10 cellular contexts compared by ENCODE assay signal in genomic region chr10:6068422-6068821, GRCh38. TPM values are rescaled to one million over a fixed set of nuclear protein-coding genes. Genes with fewer than 3 reads are reported as not detected.
A peak's percentile ranks its signal among the peaks of the same experiment; 100 is the strongest.
DNase-seq lines count a peak whose midpoint lies in the region; ATAC-seq and TF ChIP-seq lines count a peak whose summit lies in the region.
"Had no signal": no experiment of that assay in that cellular context is flagged by ENCODE, and none has a peak within 500 bp of the region (broad histone marks: within the 10 kb centered on the region; RNA-seq: fewer than 3 reads in every experiment).

No MANE protein-coding gene starts in this region.

- intact Hi-C loops in naive thymus-derived CD4-positive, alpha-beta T cell (cut with micrococcal nuclease), result loop anchor here (1.0 to 2.0 kb wide), 7 partner anchors 9 to 54 kb away; no protein-coding TSS in a partner anchor

- H3K4me3 Mint-ChIP-seq in T-helper 17 cell, result peak overlapping the region; percentile 81
- peak overlapping the region; percentile 76 to 91 (median 82) for H3K4me3 Mint-ChIP-seq in naive thymus-derived CD4-positive, alpha-beta T cell

- no peaks in the 10 kb centered on the region for H3K27me3 ChIP-seq in naive thymus-derived CD4-positive, alpha-beta T cell (ENCODE audit: control insufficient read depth in 2 of 2, insufficient read depth in 2 of 2, low read length in 2 of 2)

- peak; percentile 54 for ATAC-seq in GM18907 (IDR thresholded peaks at IDR 0.05; ENCODE audit: unreplicated experiment)
- peak; percentile 31 for ATAC-seq in HG02973 (IDR thresholded peaks at IDR 0.05; ENCODE audit: unreplicated experiment)
- ATAC-seq in T-helper 17 cell, result peak; percentile 85
- peak; percentile 85 for ATAC-seq in naive thymus-derived CD4-positive, alpha-beta T cell

- H3K9me3 Mint-ChIP-seq in naive thymus-derived CD4-positive, alpha-beta T cell, result peaks cover 0 to 3% (median 0%) of the 10 kb centered on the region in 11 donors

- no peaks in the 10 kb centered on the region for H3K36me3 ChIP-seq in naive thymus-derived CD4-positive, alpha-beta T cell (ENCODE audit: control insufficient read depth in 2 of 3, insufficient read depth in 3 of 3, low read length in 3 of 3)

- CTCF ChIA-PET in naive thymus-derived CD4-positive, alpha-beta T cell (lab: Charles Lee), result interaction anchor here (0.6 to 8.2 kb wide), 10 partner anchors 10 to 280 kb away, joined by 3 to 59 read pairs (median 6); no protein-coding TSS in a partner anchor
- CTCF ChIA-PET in HEK293T (lab: Yijun Ruan, JAX), result interaction anchor here (0.7 to 1.0 kb wide), 2 partner anchors 18 to 51 kb away, joined by 3 to 4 read pairs; no protein-coding TSS in a partner anchor

- POLR2A ChIA-PET in naive thymus-derived CD4-positive, alpha-beta T cell (lab: Charles Lee), result interaction anchor here (0.6 to 6.6 kb wide), 12 partner anchors 10 to 311 kb away, joined by 3 to 88 read pairs (median 5); no protein-coding TSS in a partner anchor
- POLR2A ChIA-PET in HEK293T (lab: Yijun Ruan, JAX), result no interaction called here

- H3K27ac ChIP-seq in naive thymus-derived CD4-positive, alpha-beta T cell (ENCODE audit: low read depth, low read length), result peak overlapping the region; percentile 62

- peak overlapping the region; percentile 96 for H3K27ac Mint-ChIP-seq in T-helper 17 cell
- peak overlapping the region; percentile 16 to 94 (median 90) for H3K27ac Mint-ChIP-seq in naive thymus-derived CD4-positive, alpha-beta T cell

- no peaks in the 10 kb centered on the region for H3K9me3 ChIP-seq in T-helper 17 cell (ENCODE audit: control insufficient read depth, low read length, poor library complexity, severe bottlenecking)
- H3K9me3 ChIP-seq in naive thymus-derived CD4-positive, alpha-beta T cell (ENCODE audit: control insufficient read depth in 2 of 3, low read length in 3 of 3), result no peaks in the 10 kb centered on the region

- DNase-seq in T-helper 17 cell (no peak), kidney tubule cell (ENCODE audit: low spot score) (no peak), middle frontal gyrus (ENCODE audit: extremely low spot score, low spot score) (no peak), HEK293T (ENCODE audit: extremely low spot score) (no peak)
- DNase-seq in naive thymus-derived CD4-positive, alpha-beta T cell, result peak in 7 of 9 donors; percentile 65 to 76 (median 69)
- no peak for DNase-seq in effector CD8-positive, alpha-beta T cell (lab: John Stamatoyannopoulos, UW)

- peaks cover 64% of the 10 kb centered on the region for H3K4me1 Mint-ChIP-seq in T-helper 17 cell
- peaks cover 52 to 94% (median 82%) of the 10 kb centered on the region in 7 donors for H3K4me1 Mint-ChIP-seq in naive thymus-derived CD4-positive, alpha-beta T cell

- peaks cover 4% of the 10 kb centered on the region for H3K36me3 Mint-ChIP-seq in T-helper 17 cell (ENCODE audit: low read depth)
- peaks cover 0 to 18% (median 0%) of the 10 kb centered on the region in 5 donors for H3K36me3 Mint-ChIP-seq in naive thymus-derived CD4-positive, alpha-beta T cell

- H3K27me3 Mint-ChIP-seq in T-helper 17 cell, result no peaks in the 10 kb centered on the region
- H3K27me3 Mint-ChIP-seq in naive thymus-derived CD4-positive, alpha-beta T cell, result no peaks in the 10 kb centered on the region

- H3K4me1 ChIP-seq in naive thymus-derived CD4-positive, alpha-beta T cell (ENCODE audit: control insufficient read depth in 2 of 2, insufficient read depth in 2 of 2, low read length in 2 of 2), result peaks cover 0 to 55% of the 10 kb centered on the region in 2 donors

- peak overlapping the region; percentile 46 for H3K4me3 ChIP-seq in naive thymus-derived CD4-positive, alpha-beta T cell (ENCODE audit: low read length)

TF ChIP-seq in HEK293T, 16 proteins besides CTCF, POLR2A, EP300 and RAD21:
- no peak for TF ChIP-seq FOXM1 (IDR thresholded peaks at IDR 0.05; ENCODE audit: borderline replicate concordance)
- TF ChIP-seq FOXA1 (IDR thresholded peaks at IDR 0.05), result no peak
- no peak for TF ChIP-seq BHLHE40 (IDR thresholded peaks at IDR 0.05; ENCODE audit: borderline replicate concordance)
- TF ChIP-seq L3MBTL2 (conservative IDR thresholded peaks at IDR 0.05), result no peak
- TF ChIP-seq NFRKB (IDR thresholded peaks at IDR 0.05), result no peak
- no peak for TF ChIP-seq ARNT (IDR thresholded peaks at IDR 0.05)
- TF ChIP-seq ELF4 (IDR thresholded peaks at IDR 0.05), result no peak
- no peak for TF ChIP-seq PKNOX1 (IDR thresholded peaks at IDR 0.05)
- no peak for TF ChIP-seq CTBP1 (IDR thresholded peaks at IDR 0.05; ENCODE audit: borderline replicate concordance)
- no peak for TF ChIP-seq FOXK2 (IDR thresholded peaks at IDR 0.05)
- TF ChIP-seq LEF1 (IDR thresholded peaks at IDR 0.05; ENCODE audit: borderline replicate concordance), result no peak

RNA-seq across cellular contexts. Expression of gene IL2RA, which starts 6.3 kb away (rescaled TPM):
- 10 to 100 TPM; 51.7 to 59.2 TPM for total RNA-seq in T-helper 17 cell
- 100 to 1,000 TPM in 1 of 5 experiments, 10 to 100 TPM in 1, 1 to 10 TPM in 3; 2.5 to 266 (median 6.7) TPM for total RNA-seq in naive thymus-derived CD4-positive, alpha-beta T cell
- 1 to 10 TPM in 1 of 2 donors, under 1 TPM in 1; 0.85 to 3.0 TPM for polyA plus RNA-seq in naive thymus-derived CD4-positive, alpha-beta T cell
- total RNA-seq: dermis blood vessel endothelial cell, lung microvascular endothelial cell had no signal

RNA-seq across cellular contexts. Expression of gene RBM17, which starts 20.4 kb away (rescaled TPM):
- 100 to 1,000 TPM; 133 to 146 TPM for total RNA-seq in T-helper 17 cell
- total RNA-seq in naive thymus-derived CD4-positive, alpha-beta T cell, result 100 to 1,000 TPM; 120 to 158 (median 127) TPM
- polyA plus RNA-seq in naive thymus-derived CD4-positive, alpha-beta T cell, result 10 to 100 TPM; 66.6 to 83.0 TPM

Comparison
In these comparisons a context has a peak if more than half of its experiments do, and no peak if none do; other contexts are left out.
1. ATAC-seq: peak in every context shown above with its lines; median percentile 85 in T-helper 17 cell; 85 in naive thymus-derived CD4-positive, alpha-beta T cell; 54 in GM18907; 31 in HG02973.
2. DNase-seq: peak in naive thymus-derived CD4-positive, alpha-beta T cell (7 of 9); none in T-helper 17 cell (0 of 3), kidney tubule cell (single experiment), middle frontal gyrus (single experiment), effector CD8-positive, alpha-beta T cell (single experiment) and HEK293T (single experiment).